In genomic region chr19:11019824-11020223, GRCh38 we compare ENCODE assay signal across 30 cellular contexts. TPM values are rescaled to one million over a fixed set of nuclear protein-coding genes. Genes with fewer than 3 reads are reported as not detected.
DNase-seq lines count a peak whose midpoint lies in the region; ATAC-seq, FAIRE-seq and TF ChIP-seq lines count a peak whose summit lies in the region.
"Had no signal": no experiment of that assay in that cellular context is flagged by ENCODE, and none has a peak within 500 bp of the region (broad histone marks: within the 10 kb centered on the region; RNA-seq: fewer than 3 reads in every experiment).

No MANE protein-coding gene starts in this region.

- H3K27me3 ChIP-seq in breast epithelium (no peaks in the 10 kb centered on the region), heart left ventricle (no peaks in the 10 kb centered on the region), pancreas (no peaks in the 10 kb centered on the region), esophagus muscularis mucosa (no peaks in the 10 kb centered on the region)
- H3K27me3 ChIP-seq: colonic mucosa, thyroid gland had no signal

- H3K27ac Mint-ChIP-seq in MCF 10A (ENCODE audit: low read depth, unreplicated experiment): no peak overlapping the region
- H3K27ac Mint-ChIP-seq in chondrocyte (ENCODE audit: unreplicated experiment): no peak overlapping the region
- H3K27ac Mint-ChIP-seq: activated CD4-positive, alpha-beta T cell treated with anti-CD3 and anti-CD28 coated beads for 36 hours; activated CD8-positive, alpha-beta T cell treated with anti-CD3 and anti-CD28 coated beads for 36 hours; stimulated activated naive CD8-positive, alpha-beta T cell treated with anti-CD3 and anti-CD28 coated beads, Interleukin-15, Interleukin-2, amounts not matched to agents 100 ng/mL and 50 ng/mL, for 24 hours had no signal

- H3K9me3 ChIP-seq in breast epithelium (no peaks in the 10 kb centered on the region), heart left ventricle (no peaks in the 10 kb centered on the region), pancreas (no peaks in the 10 kb centered on the region), esophagus muscularis mucosa (no peaks in the 10 kb centered on the region)
- H3K9me3 ChIP-seq: colonic mucosa, thyroid gland had no signal

- TF ChIP-seq CTCF in breast epithelium (IDR thresholded peaks at IDR 0.05) (no peak), MCF 10A (IDR thresholded peaks at IDR 0.05; ENCODE audit: unreplicated experiment) (no peak), heart left ventricle (IDR thresholded peaks at IDR 0.05) (no peak), pancreas (IDR thresholded peaks at IDR 0.05) (no peak), esophagus muscularis mucosa (IDR thresholded peaks at IDR 0.05) (no peak), chondrocyte (IDR thresholded peaks at IDR 0.05) (no peak)

- CTCF ChIA-PET in MCF 10A (lab: Yijun Ruan, JAX): interaction anchor here (0.7 to 0.9 kb wide), 2 partner anchors 15 kb away, joined by 3 to 5 read pairs; no protein-coding TSS in a partner anchor

- H3K36me3 Mint-ChIP-seq in MCF 10A (ENCODE audit: insufficient read depth, unreplicated experiment): peaks cover 80% of the 10 kb centered on the region
- H3K36me3 Mint-ChIP-seq in chondrocyte (ENCODE audit: low read depth): peaks cover 45% of the 10 kb centered on the region

- H3K4me1 ChIP-seq in breast epithelium (peaks cover 0 to 13% of the 10 kb centered on the region in 2 donors), heart left ventricle (peaks cover 0 to 18% (median 0%) of the 10 kb centered on the region in 12 donors), pancreas (no peaks in the 10 kb centered on the region), esophagus muscularis mucosa (no peaks in the 10 kb centered on the region)
- H3K4me1 ChIP-seq: colonic mucosa had no signal

- H3K27ac ChIP-seq in breast epithelium: peak overlapping the region; percentile 90 to 92
- no peak overlapping the region for H3K27ac ChIP-seq in heart left ventricle
- no peak overlapping the region for H3K27ac ChIP-seq in pancreas
- no peak overlapping the region for H3K27ac ChIP-seq in esophagus muscularis mucosa (replicated peaks in 1 of 4)
- H3K27ac ChIP-seq: 22Rv1, colonic mucosa, thyroid gland had no signal

- ATAC-seq in heart left ventricle: peak in 3 of 4 donors; percentile 21 to 72 (median 44)
- peak in 3 of 4 donors; percentile 14 to 26 (median 15) for ATAC-seq in pancreas
- no peak for ATAC-seq in HG03097 (IDR thresholded peaks at IDR 0.05; ENCODE audit: low FRiP score, unreplicated experiment)
- ATAC-seq: activated CD4-positive, alpha-beta T cell treated with anti-CD3 and anti-CD28 coated beads for 36 hours; activated CD8-positive, alpha-beta T cell treated with anti-CD3 and anti-CD28 coated beads for 36 hours; HCT116; naive thymus-derived CD4-positive, alpha-beta T cell had no signal

- BruUV-seq in MCF 10A (replicated peaks; lab: Mats Ljungman, UMichigan): no TSS peak

- H3K4me3 Mint-ChIP-seq in MCF 10A (ENCODE audit: unreplicated experiment): no peak overlapping the region
- no peak overlapping the region for H3K4me3 Mint-ChIP-seq in chondrocyte (ENCODE audit: unreplicated experiment)
- H3K4me3 Mint-ChIP-seq: activated CD4-positive, alpha-beta T cell treated with anti-CD3 and anti-CD28 coated beads for 36 hours; activated CD8-positive, alpha-beta T cell treated with anti-CD3 and anti-CD28 coated beads for 36 hours; CD14-positive monocyte; naive thymus-derived CD4-positive, alpha-beta T cell; stimulated activated naive CD8-positive, alpha-beta T cell treated with anti-CD3 and anti-CD28 coated beads, Interleukin-15, Interleukin-2, amounts not matched to agents 100 ng/mL and 50 ng/mL, for 24 hours had no signal

- H3K27me3 Mint-ChIP-seq in MCF 10A (ENCODE audit: insufficient read depth, unreplicated experiment): no peaks in the 10 kb centered on the region
- H3K27me3 Mint-ChIP-seq in chondrocyte (ENCODE audit: low read depth): no peaks in the 10 kb centered on the region
- H3K27me3 Mint-ChIP-seq: activated CD4-positive, alpha-beta T cell treated with anti-CD3 and anti-CD28 coated beads for 36 hours; activated CD8-positive, alpha-beta T cell treated with anti-CD3 and anti-CD28 coated beads for 36 hours; naive thymus-derived CD4-positive, alpha-beta T cell; stimulated activated naive CD8-positive, alpha-beta T cell treated with anti-CD3 and anti-CD28 coated beads, Interleukin-15, Interleukin-2, amounts not matched to agents 100 ng/mL and 50 ng/mL, for 24 hours had no signal

- H3K9me3 Mint-ChIP-seq in MCF 10A (ENCODE audit: unreplicated experiment) (no peaks in the 10 kb centered on the region), chondrocyte (ENCODE audit: low read depth) (no peaks in the 10 kb centered on the region)
- H3K9me3 Mint-ChIP-seq: activated CD8-positive, alpha-beta T cell treated with anti-CD3 and anti-CD28 coated beads for 36 hours; CD14-positive monocyte; naive thymus-derived CD4-positive, alpha-beta T cell; stimulated activated naive CD8-positive, alpha-beta T cell treated with anti-CD3 and anti-CD28 coated beads, Interleukin-15, Interleukin-2, amounts not matched to agents 100 ng/mL and 50 ng/mL, for 24 hours had no signal

- TF ChIP-seq POLR2A in breast epithelium (IDR thresholded peaks at IDR 0.05) (no peak), heart left ventricle (IDR thresholded peaks at IDR 0.05) (no peak), esophagus muscularis mucosa (IDR thresholded peaks at IDR 0.05; ENCODE audit: low read depth) (no peak)

- WGBS in heart left ventricle, 4 donors: 52 to 84% (median 83%) methylated on average over 7 to 8 of the region's 8 CpGs
- 90 to 93% methylated on average over 8 of the region's 8 CpGs for WGBS in pancreas, 2 donors
- 86% methylated on average over 4 of the region's 8 CpGs for WGBS in esophagus muscularis mucosa

- no peaks in the 10 kb centered on the region for H3K4me1 Mint-ChIP-seq in MCF 10A (ENCODE audit: insufficient read depth, unreplicated experiment)
- peaks cover 10% of the 10 kb centered on the region for H3K4me1 Mint-ChIP-seq in chondrocyte (ENCODE audit: low read depth)
- H3K4me1 Mint-ChIP-seq: activated CD4-positive, alpha-beta T cell treated with anti-CD3 and anti-CD28 coated beads for 36 hours; CD14-positive monocyte had no signal

- no peak for FAIRE-seq in pancreas (lab: Jason Lieb, UNC)
- FAIRE-seq: G401.6, keratinocyte, RCC 7860, small intestine had no signal

- POLR2A ChIA-PET in MCF 10A (lab: Yijun Ruan, JAX): interaction anchor here (1.2 kb wide), 1 partner anchor 15 kb away, joined by 3 read pairs; no protein-coding TSS in a partner anchor

- H3K4me3 ChIP-seq in breast epithelium (no peak overlapping the region), heart left ventricle (no peak overlapping the region), pancreas (no peak overlapping the region), esophagus muscularis mucosa (no peak overlapping the region)
- H3K4me3 ChIP-seq: colonic mucosa, thyroid gland had no signal

- intact Hi-C loops in breast epithelium (cut with DNase I; ENCODE audit: low total_unique reads): no loop called here
- intact Hi-C loops in MCF 10A (cut with micrococcal nuclease): no loop called here
- intact Hi-C loops in heart left ventricle (cut with DNase I): loop anchor here in 2 of 10 donors (5.0 to 10.0 kb wide), 3 partner anchors 73 to 97 kb away; no protein-coding TSS in a partner anchor
- intact Hi-C loops in pancreas (cut with DNase I): loop anchor here in 1 of 3 donors (10.0 kb wide), 1 partner anchor 85 kb away; no protein-coding TSS in a partner anchor
- intact Hi-C loops in esophagus muscularis mucosa (cut with DNase I): loop anchor here (10.0 kb wide), 1 partner anchor 75 kb away; no protein-coding TSS in a partner anchor

- H3K36me3 ChIP-seq in breast epithelium (no peaks in the 10 kb centered on the region), heart left ventricle (peaks cover 0 to 100% (median 95%) of the 10 kb centered on the region in 9 donors), pancreas (peaks cover 0 to 66% (median 24%) of the 10 kb centered on the region in 3 donors), esophagus muscularis mucosa (peaks cover 57 to 100% (median 100%) of the 10 kb centered on the region in 4 donors)

- no peak for DNase-seq in breast epithelium (ENCODE audit: low spot score in 2 of 2)
- DNase-seq in MCF 10A (ENCODE audit: unreplicated experiment): no peak
- DNase-seq in heart left ventricle: peak in 4 of 5 donors; percentile 42 to 77 (median 70)
- no peak for DNase-seq in pancreas
- DNase-seq in esophagus muscularis mucosa (ENCODE audit: extremely low spot score): no peak
- DNase-seq in NCI-H2107 treated with DMSO at 0.1 percent for 48 hours (lab: John Stamatoyannopoulos, UW; ENCODE audit: unreplicated experiment): no peak
- DNase-seq in chondrocyte (ENCODE audit: low spot score): no peak
- DNase-seq: activated CD4-positive, alpha-beta T cell treated with anti-CD3 and anti-CD28 coated beads for 36 hours; activated CD8-positive, alpha-beta T cell treated with anti-CD3 and anti-CD28 coated beads for 36 hours; activated naive CD4-positive, alpha-beta T cell treated with anti-CD3 and anti-CD28 coated beads, Interleukin-2, amount 50 U/mL, for 16 hours; amygdala; Calu3; colonic mucosa; DMS79; effector CD4-positive, alpha-beta T cell; midbrain; naive thymus-derived CD4-positive, alpha-beta T cell; NCI-H1694 treated with DMSO at 0.1 percent for 48 hours; NCI-H82; occipital lobe; small intestine; thyroid gland had no signal

- TF ChIP-seq EP300 in esophagus muscularis mucosa (IDR thresholded peaks at IDR 0.05): no peak

RNA-seq across cellular contexts. Expression of gene SMARCA4, which starts 59.0 kb away (rescaled TPM):
- total RNA-seq in breast epithelium (10 to 100 TPM; 36.8 to 78.3 (median 72.4) TPM), MCF 10A (2022) (127 and 132 TPM in 2 replicates), heart left ventricle (10 to 100 TPM; 34.1 to 70.9 (median 48.3) TPM), pancreas (10 to 100 TPM; 28.7 to 53.0 (median 38.1) TPM), esophagus muscularis mucosa (10 to 100 TPM; 48.0 to 78.2 (median 53.9) TPM), chondrocyte (107 to 121 TPM (median 115 TPM) in 3 replicates)
- polyA plus RNA-seq in heart left ventricle (10 to 100 TPM; 49.5 to 62.5 TPM), pancreas (10 to 100 TPM; 69.4 to 77.8 TPM)

Comparison
In these comparisons a context has a peak if more than half of its experiments do, and no peak if none do; other contexts are left out.
1. DNase-seq: peak in heart left ventricle (4 of 5); none in breast epithelium (0 of 2), MCF 10A (single experiment), pancreas (0 of 6), esophagus muscularis mucosa (single experiment), NCI-H2107 treated with DMSO at 0.1 percent for 48 hours (single experiment) and chondrocyte (single experiment).
2. H3K27ac ChIP-seq: peak in breast epithelium (2 of 2); none in heart left ventricle (0 of 12), pancreas (0 of 4) and esophagus muscularis mucosa (0 of 4).